In the genomic region with DNA sequence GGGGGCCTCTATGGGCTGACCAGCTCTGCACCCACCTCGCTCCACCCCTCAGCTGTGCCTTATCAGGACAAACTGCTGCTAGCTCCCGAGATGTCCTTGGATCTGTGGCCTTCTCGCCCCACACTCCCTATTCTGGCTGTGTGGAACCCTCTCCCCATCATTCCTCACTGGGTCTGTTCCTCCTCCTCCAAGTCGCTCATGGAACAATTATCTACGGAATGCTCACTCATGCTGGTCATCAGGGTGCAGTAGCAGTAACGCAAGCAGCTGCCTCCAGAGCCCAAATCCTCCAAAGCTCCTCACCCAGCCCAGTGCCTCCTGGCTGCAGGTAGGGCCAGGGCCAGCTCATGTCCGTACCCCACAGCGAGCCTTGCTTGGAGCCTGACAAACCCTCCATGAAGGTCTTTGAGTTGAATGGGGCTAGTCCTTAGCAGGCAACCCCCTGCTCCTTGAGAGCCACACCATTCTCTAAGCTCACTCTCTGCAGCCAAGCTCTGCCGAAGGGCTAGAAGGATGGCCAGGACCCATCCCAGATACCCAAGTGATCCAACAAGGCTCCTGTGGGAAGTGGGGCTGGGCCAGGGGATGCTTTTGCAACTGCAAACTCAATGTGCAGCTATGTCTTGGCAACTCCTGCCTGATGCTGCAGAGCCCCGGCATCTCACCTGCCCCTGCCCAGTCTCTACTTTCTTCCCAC, we compare ENCODE assay signal across 20 cellular contexts.
DNase-seq lines count a peak whose midpoint lies in the region; FAIRE-seq and TF ChIP-seq lines count a peak whose summit lies in the region.
"Had no signal": no experiment of that assay in that cellular context is flagged by ENCODE, and none has a peak within 500 bp of the region (broad histone marks: within the 10 kb centered on the region; RNA-seq: fewer than 3 reads in every experiment).

No MANE protein-coding gene starts in this region.

- peak overlapping the region; percentile 68 for H2BK15ac ChIP-seq in neuronal stem cell (ENCODE audit: low read length)

- H3K9ac ChIP-seq in astrocyte (ENCODE audit: low read length) (no peak overlapping the region), neuronal stem cell (ENCODE audit: low read depth, low read length, poor library complexity) (no peak overlapping the region)
- H3K9ac ChIP-seq: BLaER1 treated with 17β-estradiol and CSF1 and Interleukin-3, amounts not matched to agents 10 nM and 100 nM; GM23248 had no signal

- H2AFZ ChIP-seq in astrocyte (ENCODE audit: low read depth, low read length) (no peak overlapping the region), neuronal stem cell (ENCODE audit: low read length) (no peak overlapping the region)
- H2AFZ ChIP-seq: GM23248 had no signal

- no peak overlapping the region for H2BK5ac ChIP-seq in neuronal stem cell (ENCODE audit: low read length)

- peak overlapping the region; percentile 48 for H3K23ac ChIP-seq in neuronal stem cell (ENCODE audit: low read depth, low read length, poor library complexity)

- no peaks in the 10 kb centered on the region for H3K4me1 ChIP-seq in astrocyte (ENCODE audit: insufficient read depth, low read length)
- H3K4me1 ChIP-seq in neuronal stem cell (ENCODE audit: control insufficient read depth in 2 of 2, insufficient read depth in 1 of 2, low read depth in 1 of 2, low read length in 2 of 2), result peaks cover 0 to 20% of the 10 kb centered on the region in 2 donors
- H3K4me1 ChIP-seq in adrenal gland (replicated peaks in 1 of 2), result no peaks in the 10 kb centered on the region

- no peaks in the 10 kb centered on the region for H3K36me3 Mint-ChIP-seq in astrocyte (ENCODE audit: low read depth, unreplicated experiment)
- H3K36me3 Mint-ChIP-seq: CD14-positive monocyte; CD8-positive, alpha-beta memory T cell had no signal

- no peak overlapping the region for H3K4ac ChIP-seq in neuronal stem cell (ENCODE audit: low read length)

- H2BK120ac ChIP-seq in neuronal stem cell (ENCODE audit: low read depth, low read length), result no peak overlapping the region

- H4K91ac ChIP-seq in neuronal stem cell (ENCODE audit: low read depth, low read length, poor library complexity), result peak overlapping the region; percentile 59

- no peak for TF ChIP-seq CTCF in astrocyte (IDR thresholded peaks at IDR 0.05; ENCODE audit: insufficient read depth, low read depth, low read length)
- no peak for TF ChIP-seq CTCF in adrenal gland (IDR thresholded peaks at IDR 0.05)

- peak overlapping the region; percentile 57 for H3K4me3 Mint-ChIP-seq in astrocyte (ENCODE audit: unreplicated experiment)
- H3K4me3 Mint-ChIP-seq: CD14-positive monocyte; CD4-positive, alpha-beta T cell; CD8-positive, alpha-beta memory T cell; H9 had no signal

- TF ChIP-seq POLR2A in adrenal gland (IDR thresholded peaks at IDR 0.05), result no peak

- no peaks in the 10 kb centered on the region for H4K20me1 ChIP-seq in astrocyte (ENCODE audit: insufficient read depth, low read length)
- H4K20me1 ChIP-seq: BLaER1 treated with 17β-estradiol and CSF1 and Interleukin-3, amounts not matched to agents 10 nM and 100 nM had no signal

- H2BK12ac ChIP-seq in neuronal stem cell (ENCODE audit: low read length), result no peak overlapping the region

- peak overlapping the region; percentile 71 for H2AK5ac ChIP-seq in neuronal stem cell (ENCODE audit: low read depth, low read length)

- FAIRE-seq in astrocyte (lab: Jason Lieb, UNC), result no peak
- FAIRE-seq: D721Med, GM12878, GM19239 had no signal

- H3K79me1 ChIP-seq in neuronal stem cell (ENCODE audit: low read depth, low read length), result no peaks in the 10 kb centered on the region

- peaks cover 7% of the 10 kb centered on the region for H3K9me3 Mint-ChIP-seq in astrocyte (ENCODE audit: unreplicated experiment)
- H3K9me3 Mint-ChIP-seq: CD14-positive monocyte; CD4-positive, alpha-beta T cell; CD8-positive, alpha-beta memory T cell; H9 had no signal

- peak overlapping the region; percentile 5 for H3K18ac ChIP-seq in neuronal stem cell (ENCODE audit: low read length)

- H3K4me1 Mint-ChIP-seq in astrocyte (ENCODE audit: low read depth, unreplicated experiment), result peaks cover 7% of the 10 kb centered on the region
- H3K4me1 Mint-ChIP-seq: CD14-positive monocyte; CD8-positive, alpha-beta memory T cell had no signal

- no peak overlapping the region for H3K14ac ChIP-seq in neuronal stem cell (ENCODE audit: low read length)

- no peak for DNase-seq in astrocyte (ENCODE audit: low read depth)
- peak; percentile 51 for DNase-seq in islet precursor cell
- no peak for DNase-seq in neuronal stem cell (ENCODE audit: low spot score)
- no peak for DNase-seq in cardiac septum (ENCODE audit: low spot score)
- DNase-seq in NOMO-1 treated with dmso at 0.1 percent for 144 hours (lab: John Stamatoyannopoulos, UW; ENCODE audit: unreplicated experiment), result no peak
- no peak for DNase-seq in UCSD-AML1 (lab: John Stamatoyannopoulos, UW; ENCODE audit: unreplicated experiment)
- no peak for DNase-seq in adrenal gland
- DNase-seq: CD4-positive, alpha-beta T cell; CD8-positive, alpha-beta memory T cell; DMS 273 treated with DMSO at 0.1 percent for 48 hours; DMS79; EL; GDM1; GM23248; H9 had no signal

- no peaks in the 10 kb centered on the region for H3K27me3 ChIP-seq in astrocyte (ENCODE audit: insufficient read depth, low read length)
- peaks cover 0 to 6% (median 0%) of the 10 kb centered on the region in 3 experiments for H3K27me3 ChIP-seq in neuronal stem cell (ENCODE audit: control insufficient read depth in 3 of 3, insufficient read depth in 3 of 3, low read depth in 1 of 3, low read length in 3 of 3)
- peaks cover 5% of the 10 kb centered on the region for H3K27me3 ChIP-seq in adrenal gland
- H3K27me3 ChIP-seq: BLaER1 treated with 17β-estradiol and CSF1 and Interleukin-3, amounts not matched to agents 10 nM and 100 nM had no signal

- peaks cover 20% of the 10 kb centered on the region for H3K27me3 Mint-ChIP-seq in astrocyte (ENCODE audit: low read depth, unreplicated experiment)

- no peak overlapping the region for H3K4me3 ChIP-seq in astrocyte (ENCODE audit: insufficient read depth, low read depth, low read length)
- no peak overlapping the region for H3K4me3 ChIP-seq in neuronal stem cell (ENCODE audit: low read length in 2 of 2)
- H3K4me3 ChIP-seq in adrenal gland, result no peak overlapping the region
- H3K4me3 ChIP-seq: BLaER1 treated with 17β-estradiol and CSF1 and Interleukin-3, amounts not matched to agents 10 nM and 100 nM; GM12878; GM23248 had no signal

- H3K9me3 ChIP-seq in astrocyte (ENCODE audit: insufficient read depth, low read depth, low read length), result peaks cover 4% of the 10 kb centered on the region
- H3K9me3 ChIP-seq in neuronal stem cell (replicated peaks in 1 of 2; ENCODE audit: control insufficient read depth in 2 of 2, insufficient read depth in 1 of 2, low read depth in 1 of 2, low read length in 2 of 2), result peaks cover 0 to 2% of the 10 kb centered on the region in 2 donors
- no peaks in the 10 kb centered on the region for H3K9me3 ChIP-seq in adrenal gland (replicated peaks in 1 of 3)
- H3K9me3 ChIP-seq: BLaER1 treated with 17β-estradiol and CSF1 and Interleukin-3, amounts not matched to agents 10 nM and 100 nM had no signal

- no peaks in the 10 kb centered on the region for H3K79me2 ChIP-seq in astrocyte (ENCODE audit: insufficient read depth, low read length)

- H3K36me3 ChIP-seq in astrocyte (ENCODE audit: insufficient read depth, low read length) (no peaks in the 10 kb centered on the region), neuronal stem cell (replicated peaks in 1 of 2; ENCODE audit: control insufficient read depth in 2 of 2, insufficient read depth in 2 of 2, low read length in 2 of 2) (no peaks in the 10 kb centered on the region), adrenal gland (replicated peaks in 1 of 2) (no peaks in the 10 kb centered on the region)
- H3K36me3 ChIP-seq: BLaER1 treated with 17β-estradiol and CSF1 and Interleukin-3, amounts not matched to agents 10 nM and 100 nM had no signal

- H3K27ac ChIP-seq in astrocyte (ENCODE audit: low read depth, low read length) (no peak overlapping the region), neuronal stem cell (replicated peaks; ENCODE audit: low read length) (no peak overlapping the region), adrenal gland (no peak overlapping the region)
- H3K27ac ChIP-seq: BLaER1 treated with 17β-estradiol and CSF1 and Interleukin-3, amounts not matched to agents 10 nM and 100 nM; GM23248 had no signal

- no peak overlapping the region for H4K8ac ChIP-seq in neuronal stem cell (ENCODE audit: low read depth, low read length)

- WGBS in neuronal stem cell (ENCODE audit: extremely low coverage in 2 of 2, insufficient read length in 2 of 2, insufficient replicate concordance in 1 of 2), 2 donors, result no CpG with 5 or more reads among the region's 10 CpGs
- WGBS in adrenal gland, 4 donors, result 66 to 85% (median 75%) methylated on average over 8 to 10 of the region's 10 CpGs

- intact Hi-C loops in cardiac septum (cut with DNase I), result no loop called here
- intact Hi-C loops in adrenal gland (cut with DNase I), result no loop called here

- H3K4me2 ChIP-seq in astrocyte (ENCODE audit: low read length) (no peak overlapping the region), neuronal stem cell (ENCODE audit: insufficient read depth, low read length, poor library complexity, severe bottlenecking) (no peak overlapping the region)

- H3K27ac Mint-ChIP-seq in astrocyte (ENCODE audit: unreplicated experiment), result no peak overlapping the region
- H3K27ac Mint-ChIP-seq: CD14-positive monocyte; CD4-positive, alpha-beta T cell; CD8-positive, alpha-beta memory T cell had no signal
